In genomic region chr11:16785520-16786128, GRCh38 we compare ENCODE assay signal across 8 cellular contexts. TPM values are rescaled to one million over a fixed set of nuclear protein-coding genes. Genes with fewer than 3 reads are reported as not detected.
DNase-seq lines count a peak whose midpoint lies in the region; ATAC-seq and TF ChIP-seq lines count a peak whose summit lies in the region.

No MANE protein-coding gene starts in this region.

- ATAC-seq in GM21786 (IDR thresholded peaks at IDR 0.05; ENCODE audit: unreplicated experiment) = peak; percentile 77
- peak; percentile 59 for ATAC-seq in RWPE2 (ENCODE audit: low read depth)
- no peak for ATAC-seq in GM18861 (IDR thresholded peaks at IDR 0.05; ENCODE audit: unreplicated experiment)

- TF ChIP-seq CTCF in KMS-11 (conservative IDR thresholded peaks at IDR 0.05; ENCODE audit: low read depth, low read length) = peak; percentile 87
- peak; percentile 90 for TF ChIP-seq CTCF in RWPE2 (IDR thresholded peaks at IDR 0.05; ENCODE audit: poor library complexity, severe bottlenecking)
- peak; percentile 61 to 85 (median 73) for TF ChIP-seq CTCF in prostate gland (IDR thresholded peaks at IDR 0.05)

- no peaks in the 10 kb centered on the region for H3K36me3 ChIP-seq in KMS-11 (ENCODE audit: insufficient read depth)
- H3K36me3 ChIP-seq in RWPE2 (ENCODE audit: low read depth) = no peaks in the 10 kb centered on the region
- no peaks in the 10 kb centered on the region for H3K36me3 ChIP-seq in prostate gland

- WGBS in prostate gland = 48% methylated on average over 7 of the region's 7 CpGs

- H3K79me2 ChIP-seq in KMS-11 (ENCODE audit: insufficient read depth, low read depth) = no peaks in the 10 kb centered on the region

- H3K27ac ChIP-seq in KMS-11 = no peak overlapping the region
- H3K27ac ChIP-seq in RWPE2 (ENCODE audit: poor library complexity, severe bottlenecking) = no peak overlapping the region
- H3K27ac ChIP-seq in prostate gland = no peak overlapping the region

- H2AFZ ChIP-seq in KMS-11 (ENCODE audit: low read depth) = no peak overlapping the region

- H3K4me2 ChIP-seq in KMS-11 = no peak overlapping the region

- intact Hi-C loops in cardiac septum (cut with DNase I) = loop anchor here (2.0 to 5.0 kb wide), 4 partner anchors 37 to 279 kb away; no protein-coding TSS in a partner anchor
- intact Hi-C loops in prostate gland (cut with DNase I) = loop anchor here (10.0 kb wide), 1 partner anchor 279 kb away; no protein-coding TSS in a partner anchor

- DNase-seq in GM04504 (ENCODE audit: low read depth) (peak; percentile 44), RWPE2 (ENCODE audit: low spot score) (no peak), cardiac septum (ENCODE audit: low spot score) (peak; percentile 83), prostate gland (ENCODE audit: low spot score) (peak; percentile 76)
- peak; percentile 51 for DNase-seq in activated naive CD4-positive, alpha-beta T cell treated with anti-CD3 and anti-CD28 coated beads, Interleukin-2, amount 50 U/mL, for 16 hours

- no peak overlapping the region for H3K4me3 ChIP-seq in KMS-11 (IDR thresholded peaks at IDR 0.05; ENCODE audit: insufficient read depth, low read depth, low read length)
- no peak overlapping the region for H3K4me3 ChIP-seq in RWPE2 (ENCODE audit: severe bottlenecking)
- no peak overlapping the region for H3K4me3 ChIP-seq in prostate gland

- TF ChIP-seq POLR2A in prostate gland (IDR thresholded peaks at IDR 0.05) = no peak

- no peak overlapping the region for H3K9ac ChIP-seq in KMS-11

- H3K9me3 ChIP-seq in RWPE2 (ENCODE audit: severe bottlenecking) = no peaks in the 10 kb centered on the region
- H3K9me3 ChIP-seq in prostate gland = no peaks in the 10 kb centered on the region

- H3K27me3 ChIP-seq in KMS-11 (ENCODE audit: insufficient read depth, low read depth) = no peaks in the 10 kb centered on the region
- no peaks in the 10 kb centered on the region for H3K27me3 ChIP-seq in RWPE2 (ENCODE audit: insufficient read depth, poor library complexity, severe bottlenecking)
- no peaks in the 10 kb centered on the region for H3K27me3 ChIP-seq in prostate gland (replicated peaks; ENCODE audit: insufficient read depth)

- H3K4me1 ChIP-seq in KMS-11 (ENCODE audit: low read depth, poor library complexity, severe bottlenecking) (no peaks in the 10 kb centered on the region), RWPE2 (ENCODE audit: insufficient read depth, poor library complexity, severe bottlenecking) (peaks cover 24% of the 10 kb centered on the region), prostate gland (replicated peaks) (no peaks in the 10 kb centered on the region)

- H4K20me1 ChIP-seq in KMS-11 (ENCODE audit: insufficient read depth) = no peaks in the 10 kb centered on the region

RNA-seq across cellular contexts. Expression of gene C11orf58, which starts 47.2 kb away (rescaled TPM):
- total RNA-seq in cardiac septum (106 TPM), prostate gland (100 to 1,000 TPM; 128 to 171 TPM)
